Comparison of ENCODE assay signal across 17 cellular contexts in genomic region chr2:122651780-122652179, GRCh38.
DNase-seq lines count a peak whose midpoint lies in the region; ATAC-seq and TF ChIP-seq lines count a peak whose summit lies in the region.
"Had no signal": no experiment of that assay in that cellular context is flagged by ENCODE, and none has a peak within 500 bp of the region (broad histone marks: within the 10 kb centered on the region; RNA-seq: fewer than 3 reads in every experiment).

No MANE protein-coding gene starts in this region.

- H3K4me3 Mint-ChIP-seq in Calu3 (ENCODE audit: low read depth, unreplicated experiment), result no peak overlapping the region
- H3K4me3 Mint-ChIP-seq: CD14-positive monocyte; CD4-positive, alpha-beta memory T cell; CD4-positive, CD25-positive, alpha-beta regulatory T cell; CD8-positive, alpha-beta memory T cell had no signal

- H3K36me3 Mint-ChIP-seq in Calu3 (ENCODE audit: insufficient read depth, unreplicated experiment), result no peaks in the 10 kb centered on the region
- H3K36me3 Mint-ChIP-seq: CD14-positive monocyte; CD4-positive, alpha-beta memory T cell; CD4-positive, CD25-positive, alpha-beta regulatory T cell; CD8-positive, alpha-beta memory T cell had no signal

- CTCF ChIA-PET in Calu3 (lab: Charles Lee), result no interaction called here

- no peak overlapping the region for H3K4me3 ChIP-seq in right lobe of liver
- no peak overlapping the region for H3K4me3 ChIP-seq in MG63
- H3K4me3 ChIP-seq: BLaER1 had no signal

- peaks cover 12% of the 10 kb centered on the region for H3K9me3 Mint-ChIP-seq in Calu3 (ENCODE audit: low read depth, unreplicated experiment)

- no peak overlapping the region for H3K27ac Mint-ChIP-seq in Calu3 (ENCODE audit: unreplicated experiment)
- H3K27ac Mint-ChIP-seq: CD14-positive monocyte; CD4-positive, alpha-beta memory T cell; CD4-positive, CD25-positive, alpha-beta regulatory T cell; CD8-positive, alpha-beta memory T cell had no signal

- intact Hi-C loops in right lobe of liver (cut with DNase I), result no loop called here
- intact Hi-C loops in Calu3 (cut with micrococcal nuclease; ENCODE audit: unreplicated experiment), result no loop called here

- TF ChIP-seq CTCF in right lobe of liver (IDR thresholded peaks at IDR 0.05), result no peak
- TF ChIP-seq CTCF in Calu3 (IDR thresholded peaks at IDR 0.05; ENCODE audit: unreplicated experiment), result no peak

- H3K9me3 ChIP-seq in right lobe of liver (no peaks in the 10 kb centered on the region), MG63 (no peaks in the 10 kb centered on the region; the same call in 1 of the 2 replicates)
- H3K9me3 ChIP-seq: BE2C, BLaER1 had no signal

- H3K36me3 ChIP-seq in right lobe of liver (no peaks in the 10 kb centered on the region), MG63 (no peaks in the 10 kb centered on the region)
- H3K36me3 ChIP-seq: BE2C, BLaER1 had no signal

- H3K27me3 ChIP-seq in right lobe of liver (no peaks in the 10 kb centered on the region), MG63 (no peaks in the 10 kb centered on the region)
- H3K27me3 ChIP-seq: BE2C, BLaER1 had no signal

- H3K4me1 ChIP-seq in right lobe of liver, result peaks cover 0 to 32% (median 9%) of the 10 kb centered on the region in 4 donors
- H3K4me1 ChIP-seq: BE2C, BLaER1 had no signal

- H3K27ac ChIP-seq in right lobe of liver, result peak overlapping the region; percentile 53 to 79 (median 75)
- H3K27ac ChIP-seq: BLaER1 had no signal

- no peaks in the 10 kb centered on the region for H3K27me3 Mint-ChIP-seq in Calu3 (ENCODE audit: unreplicated experiment)
- H3K27me3 Mint-ChIP-seq: CD4-positive, alpha-beta memory T cell; CD4-positive, CD25-positive, alpha-beta regulatory T cell; CD8-positive, alpha-beta memory T cell had no signal

- no TSS peak for BruUV-seq in Calu3 (replicated peaks; lab: Mats Ljungman, UMichigan)

- DNase-seq in left lobe of liver (ENCODE audit: low spot score), result no peak
- no peak for DNase-seq in right lobe of liver
- DNase-seq in myocyte (ENCODE audit: low read depth), result peak; percentile 24
- no peak for DNase-seq in Calu3
- no peak for DNase-seq in MG63
- DNase-seq: 8988T; ACHN; BE2C; C1 segment of cervical spinal cord; CD4-positive, alpha-beta memory T cell; CD4-positive, CD25-positive, alpha-beta regulatory T cell; CD8-positive, alpha-beta memory T cell; COR-L47; DMS79 treated with DMSO at 0.1 percent for 48 hours; GF-D8 had no signal

- 81% methylated on average over 2 of the region's 2 CpGs for WGBS in right lobe of liver (ENCODE audit: insufficient coverage, low coverage, low lambda C conversion rate, missing lambda C conversion rate)

- no peak for TF ChIP-seq POLR2A in right lobe of liver (IDR thresholded peaks at IDR 0.05)

- H3K4me1 Mint-ChIP-seq in Calu3 (ENCODE audit: low read depth, unreplicated experiment), result no peaks in the 10 kb centered on the region
- H3K4me1 Mint-ChIP-seq: CD14-positive monocyte; CD4-positive, alpha-beta memory T cell; CD4-positive, CD25-positive, alpha-beta regulatory T cell; CD8-positive, alpha-beta memory T cell had no signal

- peak; percentile 47 for ATAC-seq in left lobe of liver
- ATAC-seq in right lobe of liver, result peak; percentile 38 to 62 (median 58)
